In genomic region chr7:27175005-27175625, GRCh38 we compare ENCODE assay signal across 9 cellular contexts. TPM values are rescaled to one million over a fixed set of nuclear protein-coding genes. Genes with fewer than 3 reads are reported as not detected.
A peak's percentile ranks its signal among the peaks of the same experiment; 100 is the strongest.
DNase-seq lines count a peak whose midpoint lies in the region; ATAC-seq and TF ChIP-seq lines count a peak whose summit lies in the region.
"Had no signal": no experiment of that assay in that cellular context is flagged by ENCODE, and none has a peak within 500 bp of the region (broad histone marks: within the 10 kb centered on the region; RNA-seq: fewer than 3 reads in every experiment).

No MANE protein-coding gene starts in this region.

- no peak for DNase-seq in Calu3
- DNase-seq in cerebellar cortex (ENCODE audit: low spot score): peak; percentile 78
- DNase-seq in prostate gland (ENCODE audit: low spot score): peak; percentile 94
- no peak for DNase-seq in epidermal melanocyte (ENCODE audit: insufficient read length, low spot score)
- DNase-seq in A673 (ENCODE audit: low spot score): no peak
- DNase-seq in BE2C: no peak

- H3K36me3 Mint-ChIP-seq in Calu3 (ENCODE audit: insufficient read depth, unreplicated experiment) (peaks cover 30% of the 10 kb centered on the region), IgD-negative memory B cell (peaks cover 2% of the 10 kb centered on the region)

- H3K9me3 ChIP-seq in prostate gland: no peaks in the 10 kb centered on the region
- no peaks in the 10 kb centered on the region for H3K9me3 ChIP-seq in A673 (ENCODE audit: low read depth, low read length, poor library complexity, severe bottlenecking)
- H3K9me3 ChIP-seq in BE2C: no peaks in the 10 kb centered on the region; the same call in 1 of the 2 replicates

- TF ChIP-seq POLR2A in prostate gland (IDR thresholded peaks at IDR 0.05): peak; percentile 92

- H3K36me3 ChIP-seq in prostate gland (no peaks in the 10 kb centered on the region), A673 (ENCODE audit: insufficient read depth, low read length, poor library complexity, severe bottlenecking) (no peaks in the 10 kb centered on the region), BE2C (no peaks in the 10 kb centered on the region)

- H3K4me1 Mint-ChIP-seq in Calu3 (ENCODE audit: low read depth, unreplicated experiment): peaks cover 35% of the 10 kb centered on the region
- peaks cover 8 to 20% (median 11%) of the 10 kb centered on the region in 3 donors for H3K4me1 Mint-ChIP-seq in IgD-negative memory B cell

- H3K4me3 ChIP-seq in prostate gland: peak overlapping the region; percentile 61 to 80
- no peak overlapping the region for H3K4me3 ChIP-seq in A673 (ENCODE audit: low read depth, low read length, poor library complexity, severe bottlenecking)
- H3K4me3 ChIP-seq in BE2C (ENCODE audit: low read depth, low read length): no peak overlapping the region

- CTCF ChIA-PET in Calu3 (lab: Charles Lee) (no interaction called here), A673 (lab: Charles Lee) (no interaction called here)

- H3K4me3 Mint-ChIP-seq in Calu3 (ENCODE audit: low read depth, unreplicated experiment) (peak overlapping the region; percentile 72), IgD-negative memory B cell (peak overlapping the region in 3 of 4 donors; percentile 18 to 75 (median 58))

- no peak for ATAC-seq in GM21717 (IDR thresholded peaks at IDR 0.05; ENCODE audit: unreplicated experiment)

- no peaks in the 10 kb centered on the region for H3K27me3 ChIP-seq in prostate gland (replicated peaks; ENCODE audit: insufficient read depth)
- H3K27me3 ChIP-seq in A673 (replicated peaks; ENCODE audit: insufficient read depth, low read depth, low read length, poor library complexity): peaks cover 96% of the 10 kb centered on the region
- H3K27me3 ChIP-seq in BE2C: peaks cover 100% of the 10 kb centered on the region

- H3K4me1 ChIP-seq in prostate gland (replicated peaks) (no peaks in the 10 kb centered on the region), A673 (ENCODE audit: insufficient read depth, low read length, poor library complexity, severe bottlenecking) (peaks cover 7% of the 10 kb centered on the region), BE2C (no peaks in the 10 kb centered on the region)

- TF ChIP-seq CTCF in Calu3 (IDR thresholded peaks at IDR 0.05; ENCODE audit: unreplicated experiment) (no peak), prostate gland (IDR thresholded peaks at IDR 0.05) (no peak), A673 (conservative IDR thresholded peaks at IDR 0.05; ENCODE audit: low read depth, low read length) (no peak), BE2C (IDR thresholded peaks at IDR 0.05; ENCODE audit: low read depth, low read length) (no peak)

- peak overlapping the region; percentile 3 for H3K27ac Mint-ChIP-seq in Calu3 (ENCODE audit: unreplicated experiment)
- H3K27ac Mint-ChIP-seq in IgD-negative memory B cell: peak overlapping the region; percentile 86 to 94 (median 93)

- 23% methylated on average over 11 of the region's 11 CpGs for WGBS in prostate gland

- no peaks in the 10 kb centered on the region for H3K27me3 Mint-ChIP-seq in Calu3 (ENCODE audit: unreplicated experiment)
- peaks cover 41% of the 10 kb centered on the region for H3K27me3 Mint-ChIP-seq in IgD-negative memory B cell

- no TSS peak for BruUV-seq in Calu3 (replicated peaks; lab: Mats Ljungman, UMichigan)
- BruUV-seq in A673 (replicated peaks; lab: Mats Ljungman, UMichigan): no TSS peak

- intact Hi-C loops in Calu3 (cut with micrococcal nuclease; ENCODE audit: unreplicated experiment): no loop called here
- intact Hi-C loops in prostate gland (cut with DNase I): no loop called here
- intact Hi-C loops in A673 (cut with micrococcal nuclease; ENCODE audit: unreplicated experiment): no loop called here

- POLR2A ChIA-PET in A673 (lab: Charles Lee; ENCODE audit: low non-redundant PET): no interaction called here

- no peaks in the 10 kb centered on the region for H3K9me3 Mint-ChIP-seq in Calu3 (ENCODE audit: low read depth, unreplicated experiment)
- peaks cover 0 to 5% (median 0%) of the 10 kb centered on the region in 3 donors for H3K9me3 Mint-ChIP-seq in IgD-negative memory B cell

- H3K27ac ChIP-seq in prostate gland (peak overlapping the region; percentile 96), A673 (ENCODE audit: low read depth, low read length, poor library complexity, severe bottlenecking) (no peak overlapping the region)

RNA-seq across cellular contexts. Expression of gene HOXA10, which starts 1.0 kb away (rescaled TPM):
- total RNA-seq in Calu3 (2022): 11.8 and 12.1 TPM in 2 replicates
- 0.70 TPM for polyA plus RNA-seq in IgD-negative memory B cell
- total RNA-seq in prostate gland: 10 to 100 TPM; 25.8 to 65.6 TPM
- total RNA-seq in A673 (2021): not detected in 2 replicates
- not detected for polyA plus RNA-seq in BE2C (2012; ENCODE audit: insufficient read depth, insufficient read length, low read depth)

RNA-seq across cellular contexts. Expression of gene HOXA9, which starts 9.8 kb away (rescaled TPM):
- total RNA-seq in Calu3 (2022): 1.7 and 2.5 TPM in 2 replicates
- 0.20 TPM for polyA plus RNA-seq in IgD-negative memory B cell
- 10 to 100 TPM; 14.7 to 57.0 TPM for total RNA-seq in prostate gland
- not detected in 2 replicates for total RNA-seq in A673 (2021)
- not detected for polyA plus RNA-seq in BE2C (2012; ENCODE audit: insufficient read depth, insufficient read length, low read depth)

RNA-seq across cellular contexts. Expression of gene HOXA11, which starts 9.9 kb away (rescaled TPM):
- total RNA-seq in Calu3 (2022) (0.39 and 0.54 TPM in 2 replicates), prostate gland (1 to 10 TPM; 8.5 to 9.8 TPM), A673 (2021) (not detected in 2 replicates)
- polyA plus RNA-seq in IgD-negative memory B cell: not detected
- not detected for polyA plus RNA-seq in BE2C (2012; ENCODE audit: insufficient read depth, insufficient read length, low read depth)
- total RNA-seq: mucosa of gallbladder had no signal

RNA-seq across cellular contexts. Expression of gene HOXA7, which starts 18.6 kb away (rescaled TPM):
- total RNA-seq in Calu3 (2022) (not detected in 2 replicates), prostate gland (1 to 10 TPM; 2.2 to 4.6 TPM), A673 (2021) (0.56 and 1.5 TPM in 2 replicates)
- polyA plus RNA-seq in IgD-negative memory B cell: 1.0 TPM
- not detected for polyA plus RNA-seq in BE2C (2012; ENCODE audit: insufficient read depth, insufficient read length, low read depth)
- total RNA-seq: mucosa of gallbladder had no signal

RNA-seq across cellular contexts. Expression of gene HOXA3, which starts 22.7 kb away (rescaled TPM):
- total RNA-seq in Calu3 (2022): 15.9 and 20.9 TPM in 2 replicates
- not detected for polyA plus RNA-seq in IgD-negative memory B cell
- 1 to 10 TPM; 2.8 to 3.1 TPM for total RNA-seq in prostate gland
- total RNA-seq in A673 (2021): not detected in 2 replicates
- polyA plus RNA-seq in BE2C (2012; ENCODE audit: insufficient read depth, insufficient read length, low read depth): not detected

Comparison
In these comparisons a context has a peak if more than half of its experiments do, and no peak if none do; other contexts are left out.
1. DNase-seq: peak in cerebellar cortex (single experiment) and prostate gland (single experiment); none in Calu3 (single experiment), epidermal melanocyte (single experiment), A673 (single experiment) and BE2C (single experiment).
2. H3K4me3 ChIP-seq: peak in prostate gland (2 of 2); none in A673 (single experiment) and BE2C (single experiment).
3. RNA of gene HOXA10, which starts 1.0 kb away (total RNA-seq): 25.8 to 65.6 TPM in prostate gland and 11.8 to 12.1 TPM in Calu3; not detected in A673; every median in the first group is over 10 times any median in the second.